23 cellular contexts compared by ENCODE assay signal in the genomic region with DNA sequence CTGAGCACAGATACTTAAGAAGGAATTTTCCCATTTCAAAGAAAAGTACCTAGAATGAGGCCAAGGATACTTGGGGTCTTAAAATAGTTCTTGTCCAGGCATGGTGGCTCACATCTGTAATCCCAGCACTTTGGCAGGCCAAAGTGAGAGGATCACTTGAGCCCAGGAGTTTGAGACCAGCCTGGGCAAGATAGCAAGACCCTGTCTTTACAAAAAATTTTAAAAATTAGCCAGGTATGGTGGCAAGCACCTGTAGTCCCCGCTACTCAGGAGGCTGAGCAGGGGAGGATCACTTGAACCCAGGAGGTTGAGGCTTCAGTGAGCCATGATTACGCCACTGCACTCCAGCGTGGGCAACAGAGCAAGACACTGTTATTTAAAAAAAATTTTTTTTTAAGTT. TPM values are rescaled to one million over a fixed set of nuclear protein-coding genes. Genes with fewer than 3 reads are reported as not detected.
A peak's percentile ranks its signal among the peaks of the same experiment; 100 is the strongest.
DNase-seq lines count a peak whose midpoint lies in the region; ATAC-seq and TF ChIP-seq lines count a peak whose summit lies in the region.
"Had no signal": no experiment of that assay in that cellular context is flagged by ENCODE, and none has a peak within 500 bp of the region (broad histone marks: within the 10 kb centered on the region; RNA-seq: fewer than 3 reads in every experiment).

No MANE protein-coding gene starts in this region.

- DNase-seq in activated CD8-positive, alpha-beta T cell treated with anti-CD3 and anti-CD28 coated beads, Interleukin-2, amount 10 ng/mL, durations not matched to agents 7 days and 5 days: no peak
- no peak for DNase-seq in activated CD8-positive, alpha-beta T cell treated with anti-CD3 and anti-CD28 coated beads for 36 hours
- DNase-seq in Karpas-422 (no peak), glutamatergic neuron (no peak), psoas muscle (no peak), COLO668 (lab: John Stamatoyannopoulos, UW; ENCODE audit: unreplicated experiment) (no peak)
- no peak for DNase-seq in activated CD4-positive, CD25-positive, alpha-beta regulatory T cell (lab: John Stamatoyannopoulos, UW)
- DNase-seq: 8988T; CD4-positive, alpha-beta T cell; COR-L47; DMS53; MM.1S; NCI-H1417; NCI-H1694 treated with DMSO at 0.1 percent for 48 hours; NCI-H2081; NCI-H2227 treated with DMSO at 0.1 percent for 48 hours; NCI-H526 treated with DMSO at 0.1 percent for 48 hours; Right ventricle myocardium superior; RPMI8226 had no signal

- intact Hi-C loops in activated CD8-positive, alpha-beta T cell treated with anti-CD3 and anti-CD28 coated beads for 36 hours (cut with micrococcal nuclease): no loop called here
- intact Hi-C loops in psoas muscle (cut with DNase I): no loop called here

- H3K9me2 ChIP-seq in Karpas-422 (replicated peaks; ENCODE audit: insufficient read depth, low read length): no peaks in the 10 kb centered on the region

- CTCF ChIA-PET in activated CD8-positive, alpha-beta T cell treated with anti-CD3 and anti-CD28 coated beads, Interleukin-2, amount 10 ng/mL, durations not matched to agents 7 days and 5 days (lab: Charles Lee): no interaction called here
- CTCF ChIA-PET in activated CD8-positive, alpha-beta T cell treated with anti-CD3 and anti-CD28 coated beads for 36 hours (lab: Charles Lee): interaction anchor here (0.7 kb wide), 1 partner anchor 89 kb away, joined by 3 read pairs; no protein-coding TSS in a partner anchor

- no peak overlapping the region for H2AFZ ChIP-seq in Karpas-422 (ENCODE audit: low read length)

- H3K4me3 Mint-ChIP-seq in activated CD8-positive, alpha-beta T cell treated with anti-CD3 and anti-CD28 coated beads, Interleukin-2, amount 10 ng/mL, durations not matched to agents 7 days and 5 days: no peak overlapping the region
- H3K4me3 Mint-ChIP-seq in activated CD8-positive, alpha-beta T cell treated with anti-CD3 and anti-CD28 coated beads for 36 hours: no peak overlapping the region
- no peak overlapping the region for H3K4me3 Mint-ChIP-seq in glutamatergic neuron (ENCODE audit: unreplicated experiment)
- H3K4me3 Mint-ChIP-seq: CD4-positive, alpha-beta T cell had no signal

- peak overlapping the region; percentile 29 for H3K27ac Mint-ChIP-seq in activated CD8-positive, alpha-beta T cell treated with anti-CD3 and anti-CD28 coated beads, Interleukin-2, amount 10 ng/mL, durations not matched to agents 7 days and 5 days
- H3K27ac Mint-ChIP-seq in activated CD8-positive, alpha-beta T cell treated with anti-CD3 and anti-CD28 coated beads for 36 hours: no peak overlapping the region
- H3K27ac Mint-ChIP-seq in glutamatergic neuron (ENCODE audit: unreplicated experiment): peak overlapping the region; percentile 39

- peaks cover 57% of the 10 kb centered on the region for H3K4me1 ChIP-seq in Karpas-422 (ENCODE audit: low read length)
- H3K4me1 ChIP-seq in psoas muscle: peaks cover 76% of the 10 kb centered on the region
- H3K4me1 ChIP-seq: BLaER1 had no signal

- no peak for ATAC-seq in activated CD8-positive, alpha-beta T cell treated with anti-CD3 and anti-CD28 coated beads, Interleukin-2, amount 10 ng/mL, durations not matched to agents 7 days and 5 days
- no peak for ATAC-seq in activated CD8-positive, alpha-beta T cell treated with anti-CD3 and anti-CD28 coated beads for 36 hours
- ATAC-seq in psoas muscle: no peak
- no peak for ATAC-seq in GM18502 (IDR thresholded peaks at IDR 0.05; ENCODE audit: poor library complexity, unreplicated experiment)

- WGBS in psoas muscle, 3 donors: 90 to 100% (median 97%) methylated on average over 3 of the region's 3 CpGs

- H3K36me3 Mint-ChIP-seq in activated CD8-positive, alpha-beta T cell treated with anti-CD3 and anti-CD28 coated beads, Interleukin-2, amount 10 ng/mL, durations not matched to agents 7 days and 5 days (ENCODE audit: low read depth): peaks cover 38% of the 10 kb centered on the region
- H3K36me3 Mint-ChIP-seq in activated CD8-positive, alpha-beta T cell treated with anti-CD3 and anti-CD28 coated beads for 36 hours (ENCODE audit: low read depth): peaks cover 9% of the 10 kb centered on the region
- H3K36me3 Mint-ChIP-seq in glutamatergic neuron (ENCODE audit: unreplicated experiment): no peaks in the 10 kb centered on the region

- H3K9ac ChIP-seq in Karpas-422 (ENCODE audit: low read length): no peak overlapping the region
- H3K9ac ChIP-seq: BLaER1 had no signal

- peaks cover 95% of the 10 kb centered on the region for H3K79me2 ChIP-seq in Karpas-422 (ENCODE audit: low read length)

- H3K9me3 ChIP-seq in Karpas-422 (ENCODE audit: low read length): no peaks in the 10 kb centered on the region
- H3K9me3 ChIP-seq in psoas muscle: no peaks in the 10 kb centered on the region
- H3K9me3 ChIP-seq: BLaER1, SJSA1 had no signal

- H3K4me3 ChIP-seq in Karpas-422 (ENCODE audit: low read length): no peak overlapping the region
- H3K4me3 ChIP-seq in psoas muscle: no peak overlapping the region
- H3K4me3 ChIP-seq: BLaER1, SJSA1 had no signal

- no peak for TF ChIP-seq CTCF in activated CD8-positive, alpha-beta T cell treated with anti-CD3 and anti-CD28 coated beads for 36 hours (IDR thresholded peaks at IDR 0.05)
- TF ChIP-seq CTCF in glutamatergic neuron (IDR thresholded peaks at IDR 0.05; ENCODE audit: partially characterized antibody, unreplicated experiment): no peak
- TF ChIP-seq CTCF in psoas muscle (IDR thresholded peaks at IDR 0.05): no peak

- H4K20me1 ChIP-seq in Karpas-422 (ENCODE audit: insufficient read depth, low read depth, low read length): no peaks in the 10 kb centered on the region

- peaks cover 27% of the 10 kb centered on the region for H3K4me1 Mint-ChIP-seq in activated CD8-positive, alpha-beta T cell treated with anti-CD3 and anti-CD28 coated beads, Interleukin-2, amount 10 ng/mL, durations not matched to agents 7 days and 5 days (ENCODE audit: low read depth)
- H3K4me1 Mint-ChIP-seq in activated CD8-positive, alpha-beta T cell treated with anti-CD3 and anti-CD28 coated beads for 36 hours (ENCODE audit: low read depth): peaks cover 44% of the 10 kb centered on the region
- H3K4me1 Mint-ChIP-seq in glutamatergic neuron (ENCODE audit: low read depth, unreplicated experiment): peaks cover 4% of the 10 kb centered on the region

- no peaks in the 10 kb centered on the region for H3K9me3 Mint-ChIP-seq in activated CD8-positive, alpha-beta T cell treated with anti-CD3 and anti-CD28 coated beads, Interleukin-2, amount 10 ng/mL, durations not matched to agents 7 days and 5 days (ENCODE audit: insufficient read depth)
- no peaks in the 10 kb centered on the region for H3K9me3 Mint-ChIP-seq in activated CD8-positive, alpha-beta T cell treated with anti-CD3 and anti-CD28 coated beads for 36 hours
- no peaks in the 10 kb centered on the region for H3K9me3 Mint-ChIP-seq in glutamatergic neuron (ENCODE audit: unreplicated experiment)
- H3K9me3 Mint-ChIP-seq: CD4-positive, alpha-beta T cell had no signal

- peaks cover 11% of the 10 kb centered on the region; the same call in 1 of the 2 replicates for H3K36me3 ChIP-seq in Karpas-422 (ENCODE audit: insufficient read depth, low read length)
- H3K36me3 ChIP-seq in psoas muscle (ENCODE audit: insufficient read depth in 1 of 2, low read depth in 1 of 2): peaks cover 0 to 3% of the 10 kb centered on the region in 2 donors
- H3K36me3 ChIP-seq: SJSA1 had no signal

- H3K27me3 ChIP-seq in Karpas-422 (ENCODE audit: low read length) (no peaks in the 10 kb centered on the region), psoas muscle (ENCODE audit: insufficient read depth in 3 of 3, low read length in 2 of 3) (no peaks in the 10 kb centered on the region)
- H3K27me3 ChIP-seq: BLaER1, SJSA1 had no signal

- H3K4me2 ChIP-seq in Karpas-422 (ENCODE audit: low read depth, low read length, poor library complexity, severe bottlenecking): no peak overlapping the region
- H3K4me2 ChIP-seq: BLaER1 had no signal

- peak overlapping the region; percentile 16; the same call in 1 of the 2 replicates for H3K27ac ChIP-seq in Karpas-422 (ENCODE audit: low read length)
- peak overlapping the region; percentile 43 for H3K27ac ChIP-seq in psoas muscle
- H3K27ac ChIP-seq: BLaER1, HL-60, SJSA1 had no signal

- POLR2A ChIA-PET in activated CD8-positive, alpha-beta T cell treated with anti-CD3 and anti-CD28 coated beads, Interleukin-2, amount 10 ng/mL, durations not matched to agents 7 days and 5 days (lab: Charles Lee): no interaction called here
- POLR2A ChIA-PET in activated CD8-positive, alpha-beta T cell treated with anti-CD3 and anti-CD28 coated beads for 36 hours (lab: Charles Lee): interaction anchor here (1.2 kb wide), 1 partner anchor 29 kb away, joined by 3 read pairs; the partner anchor contains the start of gene NFYC

- H3K27me3 Mint-ChIP-seq in activated CD8-positive, alpha-beta T cell treated with anti-CD3 and anti-CD28 coated beads, Interleukin-2, amount 10 ng/mL, durations not matched to agents 7 days and 5 days (ENCODE audit: low read depth): no peaks in the 10 kb centered on the region
- H3K27me3 Mint-ChIP-seq in activated CD8-positive, alpha-beta T cell treated with anti-CD3 and anti-CD28 coated beads for 36 hours: no peaks in the 10 kb centered on the region
- no peaks in the 10 kb centered on the region for H3K27me3 Mint-ChIP-seq in glutamatergic neuron (ENCODE audit: unreplicated experiment)
- H3K27me3 Mint-ChIP-seq: CD4-positive, alpha-beta T cell had no signal

RNA-seq across cellular contexts. Expression of gene NFYC, which starts 29.0 kb away (rescaled TPM):
- 10 to 100 TPM; 71.5 to 74.4 TPM for total RNA-seq in activated CD8-positive, alpha-beta T cell treated with anti-CD3 and anti-CD28 coated beads, Interleukin-2, amount 10 ng/mL, durations not matched to agents 7 days and 5 days
- 10 to 100 TPM; 45.6 to 53.8 TPM for total RNA-seq in activated CD8-positive, alpha-beta T cell treated with anti-CD3 and anti-CD28 coated beads for 36 hours
- 52.4 and 62.6 TPM in 2 replicates for total RNA-seq in Karpas-422 (2014; rRNA removed; shearing (Covaris generic); ENCODE audit: low replicate concordance)
- total RNA-seq in glutamatergic neuron (ENCODE audit: unreplicated experiment) (44.2 TPM), psoas muscle (10 to 100 TPM; 45.8 to 67.8 (median 61.1) TPM)
- polyA plus RNA-seq in psoas muscle: 10 to 100 TPM; 52.0 to 69.0 (median 58.6) TPM

RNA-seq across cellular contexts. Expression of gene RIMS3, which starts 55.0 kb away (rescaled TPM):
- 1 to 10 TPM; 4.7 to 6.2 TPM for total RNA-seq in activated CD8-positive, alpha-beta T cell treated with anti-CD3 and anti-CD28 coated beads, Interleukin-2, amount 10 ng/mL, durations not matched to agents 7 days and 5 days
- total RNA-seq in activated CD8-positive, alpha-beta T cell treated with anti-CD3 and anti-CD28 coated beads for 36 hours: 1 to 10 TPM; 3.0 to 3.9 TPM
- 4.2 and 5.5 TPM in 2 replicates for total RNA-seq in Karpas-422 (2014; rRNA removed; shearing (Covaris generic); ENCODE audit: low replicate concordance)
- total RNA-seq in glutamatergic neuron (ENCODE audit: unreplicated experiment) (126 TPM), psoas muscle (under 1 TPM; 0.15 to 0.42 (median 0.35) TPM)
- polyA plus RNA-seq in psoas muscle: under 1 TPM; 0.07 to 0.31 (median 0.16) TPM

Comparison
In these comparisons a context has a peak if more than half of its experiments do, and no peak if none do; other contexts are left out.
1. RNA of gene RIMS3, which starts 55.0 kb away (total RNA-seq): 126 TPM in glutamatergic neuron (single experiment); 4.7 to 6.2 TPM in activated CD8-positive, alpha-beta T cell treated with anti-CD3 and anti-CD28 coated beads, Interleukin-2, amount 10 ng/mL, durations not matched to agents 7 days and 5 days, 4.2 to 5.5 TPM in Karpas-422, 3.0 to 3.9 TPM in activated CD8-positive, alpha-beta T cell treated with anti-CD3 and anti-CD28 coated beads for 36 hours and 0.15 to 0.42 TPM in psoas muscle; every median in the first group is over 10 times any median in the second.